Comparison of ENCODE assay signal across 1 cellular context in the genomic region with DNA sequence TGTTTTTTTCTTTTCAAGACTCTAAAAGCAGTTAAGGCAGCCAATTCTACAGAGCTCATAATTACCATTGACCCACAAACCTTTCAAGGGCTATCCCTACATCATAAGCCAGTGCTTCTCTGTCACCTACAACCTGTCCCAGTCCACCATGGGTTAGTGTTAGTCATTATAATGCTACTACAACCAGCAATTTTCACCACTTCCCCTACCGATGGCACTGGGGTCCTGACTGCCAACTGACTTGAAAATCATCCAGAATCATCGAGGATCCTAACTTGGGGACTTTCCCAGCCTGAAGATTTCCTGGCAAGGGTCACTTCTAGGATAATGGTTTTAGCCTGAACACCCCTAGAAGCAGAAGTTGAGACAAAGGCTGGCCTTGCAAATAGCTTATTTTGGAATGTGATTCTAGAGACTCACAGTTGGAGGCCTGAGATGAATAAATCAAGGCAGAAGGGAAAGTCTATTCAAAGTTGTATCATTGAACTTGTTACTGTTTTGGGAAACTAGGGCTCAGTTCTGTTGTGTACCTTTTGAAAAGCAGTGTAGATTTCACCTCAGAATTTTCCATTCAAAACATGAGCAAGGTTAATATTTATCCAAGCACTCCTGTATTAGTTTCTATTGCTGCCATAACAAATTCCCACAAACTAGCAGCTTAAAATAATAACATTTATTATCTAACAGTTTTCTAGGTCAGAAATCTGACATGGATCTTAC.
TF ChIP-seq lines count a peak whose summit lies in the region.

No MANE protein-coding gene starts in this region.

TF ChIP-seq in GM12878, 131 proteins besides CTCF, POLR2A, EP300 and RAD21 (continued from another document):
- TF ChIP-seq, protein P1, sequence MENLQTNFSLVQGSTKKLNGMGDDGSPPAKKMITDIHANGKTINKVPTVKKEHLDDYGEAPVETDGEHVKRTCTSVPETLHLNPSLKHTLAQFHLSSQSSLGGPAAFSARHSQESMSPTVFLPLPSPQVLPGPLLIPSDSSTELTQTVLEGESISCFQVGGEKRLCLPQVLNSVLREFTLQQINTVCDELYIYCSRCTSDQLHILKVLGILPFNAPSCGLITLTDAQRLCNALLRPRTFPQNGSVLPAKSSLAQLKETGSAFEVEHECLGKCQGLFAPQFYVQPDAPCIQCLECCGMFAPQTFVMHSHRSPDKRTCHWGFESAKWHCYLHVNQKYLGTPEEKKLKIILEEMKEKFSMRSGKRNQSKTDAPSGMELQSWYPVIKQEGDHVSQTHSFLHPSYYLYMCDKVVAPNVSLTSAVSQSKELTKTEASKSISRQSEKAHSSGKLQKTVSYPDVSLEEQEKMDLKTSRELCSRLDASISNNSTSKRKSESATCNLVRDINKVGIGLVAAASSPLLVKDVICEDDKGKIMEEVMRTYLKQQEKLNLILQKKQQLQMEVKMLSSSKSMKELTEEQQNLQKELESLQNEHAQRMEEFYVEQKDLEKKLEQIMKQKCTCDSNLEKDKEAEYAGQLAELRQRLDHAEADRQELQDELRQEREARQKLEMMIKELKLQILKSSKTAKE (IDR thresholded peaks at IDR 0.05; ENCODE audit: low read depth, poor library complexity, severe bottlenecking): no peak
- TF ChIP-seq, protein P2, sequence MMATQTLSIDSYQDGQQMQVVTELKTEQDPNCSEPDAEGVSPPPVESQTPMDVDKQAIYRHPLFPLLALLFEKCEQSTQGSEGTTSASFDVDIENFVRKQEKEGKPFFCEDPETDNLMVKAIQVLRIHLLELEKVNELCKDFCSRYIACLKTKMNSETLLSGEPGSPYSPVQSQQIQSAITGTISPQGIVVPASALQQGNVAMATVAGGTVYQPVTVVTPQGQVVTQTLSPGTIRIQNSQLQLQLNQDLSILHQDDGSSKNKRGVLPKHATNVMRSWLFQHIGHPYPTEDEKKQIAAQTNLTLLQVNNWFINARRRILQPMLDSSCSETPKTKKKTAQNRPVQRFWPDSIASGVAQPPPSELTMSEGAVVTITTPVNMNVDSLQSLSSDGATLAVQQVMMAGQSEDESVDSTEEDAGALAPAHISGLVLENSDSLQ (IDR thresholded peaks at IDR 0.05): no peak
- TF ChIP-seq BHLHE40 (IDR thresholded peaks at IDR 0.05; ENCODE audit: borderline replicate concordance in 1 of 2, low read depth in 2 of 2, low read length in 1 of 2): no peak
- TF ChIP-seq NFXL1 (IDR thresholded peaks at IDR 0.05; ENCODE audit: borderline replicate concordance): no peak
- TF ChIP-seq RB1 (IDR thresholded peaks at IDR 0.05; ENCODE audit: borderline replicate concordance): no peak
- TF ChIP-seq, protein P3, sequence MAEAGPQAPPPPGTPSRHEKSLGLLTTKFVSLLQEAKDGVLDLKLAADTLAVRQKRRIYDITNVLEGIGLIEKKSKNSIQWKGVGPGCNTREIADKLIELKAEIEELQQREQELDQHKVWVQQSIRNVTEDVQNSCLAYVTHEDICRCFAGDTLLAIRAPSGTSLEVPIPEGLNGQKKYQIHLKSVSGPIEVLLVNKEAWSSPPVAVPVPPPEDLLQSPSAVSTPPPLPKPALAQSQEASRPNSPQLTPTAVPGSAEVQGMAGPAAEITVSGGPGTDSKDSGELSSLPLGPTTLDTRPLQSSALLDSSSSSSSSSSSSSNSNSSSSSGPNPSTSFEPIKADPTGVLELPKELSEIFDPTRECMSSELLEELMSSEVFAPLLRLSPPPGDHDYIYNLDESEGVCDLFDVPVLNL (IDR thresholded peaks at IDR 0.05; ENCODE audit: low read depth, low read length): no peak
- no peak for TF ChIP-seq BMI1 (IDR thresholded peaks at IDR 0.05; ENCODE audit: borderline replicate concordance)
- TF ChIP-seq, protein P4, sequence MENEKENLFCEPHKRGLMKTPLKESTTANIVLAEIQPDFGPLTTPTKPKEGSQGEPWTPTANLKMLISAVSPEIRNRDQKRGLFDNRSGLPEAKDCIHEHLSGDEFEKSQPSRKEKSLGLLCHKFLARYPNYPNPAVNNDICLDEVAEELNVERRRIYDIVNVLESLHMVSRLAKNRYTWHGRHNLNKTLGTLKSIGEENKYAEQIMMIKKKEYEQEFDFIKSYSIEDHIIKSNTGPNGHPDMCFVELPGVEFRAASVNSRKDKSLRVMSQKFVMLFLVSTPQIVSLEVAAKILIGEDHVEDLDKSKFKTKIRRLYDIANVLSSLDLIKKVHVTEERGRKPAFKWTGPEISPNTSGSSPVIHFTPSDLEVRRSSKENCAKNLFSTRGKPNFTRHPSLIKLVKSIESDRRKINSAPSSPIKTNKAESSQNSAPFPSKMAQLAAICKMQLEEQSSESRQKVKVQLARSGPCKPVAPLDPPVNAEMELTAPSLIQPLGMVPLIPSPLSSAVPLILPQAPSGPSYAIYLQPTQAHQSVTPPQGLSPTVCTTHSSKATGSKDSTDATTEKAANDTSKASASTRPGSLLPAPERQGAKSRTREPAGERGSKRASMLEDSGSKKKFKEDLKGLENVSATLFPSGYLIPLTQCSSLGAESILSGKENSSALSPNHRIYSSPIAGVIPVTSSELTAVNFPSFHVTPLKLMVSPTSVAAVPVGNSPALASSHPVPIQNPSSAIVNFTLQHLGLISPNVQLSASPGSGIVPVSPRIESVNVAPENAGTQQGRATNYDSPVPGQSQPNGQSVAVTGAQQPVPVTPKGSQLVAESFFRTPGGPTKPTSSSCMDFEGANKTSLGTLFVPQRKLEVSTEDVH (IDR thresholded peaks at IDR 0.05; ENCODE audit: low read depth, partially characterized antibody): no peak
- no peak for TF ChIP-seq TARDBP (IDR thresholded peaks at IDR 0.05; ENCODE audit: borderline replicate concordance)
- TF ChIP-seq, protein P5, sequence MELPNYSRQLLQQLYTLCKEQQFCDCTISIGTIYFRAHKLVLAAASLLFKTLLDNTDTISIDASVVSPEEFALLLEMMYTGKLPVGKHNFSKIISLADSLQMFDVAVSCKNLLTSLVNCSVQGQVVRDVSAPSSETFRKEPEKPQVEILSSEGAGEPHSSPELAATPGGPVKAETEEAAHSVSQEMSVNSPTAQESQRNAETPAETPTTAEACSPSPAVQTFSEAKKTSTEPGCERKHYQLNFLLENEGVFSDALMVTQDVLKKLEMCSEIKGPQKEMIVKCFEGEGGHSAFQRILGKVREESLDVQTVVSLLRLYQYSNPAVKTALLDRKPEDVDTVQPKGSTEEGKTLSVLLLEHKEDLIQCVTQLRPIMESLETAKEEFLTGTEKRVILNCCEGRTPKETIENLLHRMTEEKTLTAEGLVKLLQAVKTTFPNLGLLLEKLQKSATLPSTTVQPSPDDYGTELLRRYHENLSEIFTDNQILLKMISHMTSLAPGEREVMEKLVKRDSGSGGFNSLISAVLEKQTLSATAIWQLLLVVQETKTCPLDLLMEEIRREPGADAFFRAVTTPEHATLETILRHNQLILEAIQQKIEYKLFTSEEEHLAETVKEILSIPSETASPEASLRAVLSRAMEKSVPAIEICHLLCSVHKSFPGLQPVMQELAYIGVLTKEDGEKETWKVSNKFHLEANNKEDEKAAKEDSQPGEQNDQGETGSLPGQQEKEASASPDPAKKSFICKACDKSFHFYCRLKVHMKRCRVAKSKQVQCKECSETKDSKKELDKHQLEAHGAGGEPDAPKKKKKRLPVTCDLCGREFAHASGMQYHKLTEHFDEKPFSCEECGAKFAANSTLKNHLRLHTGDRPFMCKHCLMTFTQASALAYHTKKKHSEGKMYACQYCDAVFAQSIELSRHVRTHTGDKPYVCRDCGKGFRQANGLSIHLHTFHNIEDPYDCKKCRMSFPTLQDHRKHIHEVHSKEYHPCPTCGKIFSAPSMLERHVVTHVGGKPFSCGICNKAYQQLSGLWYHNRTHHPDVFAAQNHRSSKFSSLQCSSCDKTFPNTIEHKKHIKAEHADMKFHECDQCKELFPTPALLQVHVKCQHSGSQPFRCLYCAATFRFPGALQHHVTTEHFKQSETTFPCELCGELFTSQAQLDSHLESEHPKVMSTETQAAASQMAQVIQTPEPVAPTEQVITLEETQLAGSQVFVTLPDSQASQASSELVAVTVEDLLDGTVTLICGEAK (IDR thresholded peaks at IDR 0.05; ENCODE audit: borderline replicate concordance): no peak
- no peak for TF ChIP-seq SMARCA5 (IDR thresholded peaks at IDR 0.05)
- TF ChIP-seq GATAD2B (conservative IDR thresholded peaks at IDR 0.05; ENCODE audit: low read depth): no peak
- TF ChIP-seq LARP7 (IDR thresholded peaks at IDR 0.05): no peak
- no peak for TF ChIP-seq EGR1 (IDR thresholded peaks at IDR 0.05; ENCODE audit: borderline replicate concordance in 1 of 2, low read depth in 2 of 2, low read length in 2 of 2)
- no peak for TF ChIP-seq KAT2A (conservative IDR thresholded peaks at IDR 0.05; ENCODE audit: control insufficient read depth, low read depth, low read length)
- TF ChIP-seq ZNF622 (IDR thresholded peaks at IDR 0.05): no peak
